9 cellular contexts compared by ENCODE assay signal in genomic region chr13:46656786-46657185, GRCh38.
A peak's percentile ranks its signal among the peaks of the same experiment; 100 is the strongest.
DNase-seq lines count a peak whose midpoint lies in the region; ATAC-seq and TF ChIP-seq lines count a peak whose summit lies in the region.
"Had no signal": no experiment of that assay in that cellular context is flagged by ENCODE, and none has a peak within 500 bp of the region (broad histone marks: within the 10 kb centered on the region; RNA-seq: fewer than 3 reads in every experiment).

No MANE protein-coding gene starts in this region.

- ATAC-seq in activated naive CD4-positive, alpha-beta T cell treated with anti-CD3 and anti-CD28 coated beads, Interleukin-2, amount 50 U/mL, for 72 hours = peak; percentile 37 to 89
- ATAC-seq in HG02840 (IDR thresholded peaks at IDR 0.05; ENCODE audit: low FRiP score, unreplicated experiment) (peak; percentile 86), left lobe of liver (no peak)
- ATAC-seq in effector memory CD8-positive, alpha-beta T cell (replicated peaks) = no peak

- no peak overlapping the region for H3K4me3 ChIP-seq in uterus

- H3K36me3 ChIP-seq in uterus = no peaks in the 10 kb centered on the region

- no peak for DNase-seq in activated naive CD4-positive, alpha-beta T cell treated with anti-CD3 and anti-CD28 coated beads, Interleukin-2, amount 50 U/mL, for 72 hours (ENCODE audit: low spot score in 2 of 2)
- DNase-seq in activated naive CD4-positive, alpha-beta T cell treated with anti-CD3 and anti-CD28 coated beads for 36 hours = no peak
- no peak for DNase-seq in T-helper 2 cell treated with Interferon-gamma antibody and Interleukin-4, amounts not matched to agents 5 μg/mL and 100 μg/mL, for 36 hours (ENCODE audit: low spot score)
- no peak for DNase-seq in uterus
- DNase-seq in activated gamma-delta T cell treated with Interleukin-2 at 50 U/mL for 16 hours = no peak
- no peak for DNase-seq in left lobe of liver (ENCODE audit: low spot score)
- no peak for DNase-seq in effector memory CD8-positive, alpha-beta T cell
- DNase-seq: stimulated activated CD8-positive, alpha-beta memory T cell treated with anti-CD3 and anti-CD28 coated beads, Interleukin-4, amount 100 ng/mL, for 48 hours had no signal

- H3K36me3 Mint-ChIP-seq in activated naive CD4-positive, alpha-beta T cell treated with anti-CD3 and anti-CD28 coated beads, Interleukin-2, amount 50 U/mL, for 72 hours = no peaks in the 10 kb centered on the region
- H3K36me3 Mint-ChIP-seq in activated naive CD4-positive, alpha-beta T cell treated with anti-CD3 and anti-CD28 coated beads for 36 hours (ENCODE audit: low read depth) = peaks cover 7% of the 10 kb centered on the region
- H3K36me3 Mint-ChIP-seq in T-helper 2 cell treated with Interferon-gamma antibody and Interleukin-4, amounts not matched to agents 5 μg/mL and 100 μg/mL, for 36 hours (ENCODE audit: low read depth) = peaks cover 7% of the 10 kb centered on the region
- peaks cover 6% of the 10 kb centered on the region for H3K36me3 Mint-ChIP-seq in effector memory CD8-positive, alpha-beta T cell (ENCODE audit: insufficient read depth)

- peak overlapping the region; percentile 70 to 89 for H3K27ac ChIP-seq in uterus

- H3K4me1 Mint-ChIP-seq in activated naive CD4-positive, alpha-beta T cell treated with anti-CD3 and anti-CD28 coated beads for 36 hours (ENCODE audit: low read depth) = peaks cover 28% of the 10 kb centered on the region
- peaks cover 29% of the 10 kb centered on the region for H3K4me1 Mint-ChIP-seq in T-helper 2 cell treated with Interferon-gamma antibody and Interleukin-4, amounts not matched to agents 5 μg/mL and 100 μg/mL, for 36 hours (ENCODE audit: low read depth)
- peaks cover 3 to 7% of the 10 kb centered on the region in 2 donors for H3K4me1 Mint-ChIP-seq in effector memory CD8-positive, alpha-beta T cell (ENCODE audit: low read depth in 2 of 2)

- no peaks in the 10 kb centered on the region for H3K9me3 Mint-ChIP-seq in activated naive CD4-positive, alpha-beta T cell treated with anti-CD3 and anti-CD28 coated beads, Interleukin-2, amount 50 U/mL, for 72 hours
- no peaks in the 10 kb centered on the region for H3K9me3 Mint-ChIP-seq in activated naive CD4-positive, alpha-beta T cell treated with anti-CD3 and anti-CD28 coated beads for 36 hours
- H3K9me3 Mint-ChIP-seq in T-helper 2 cell treated with Interferon-gamma antibody and Interleukin-4, amounts not matched to agents 5 μg/mL and 100 μg/mL, for 36 hours = no peaks in the 10 kb centered on the region
- no peaks in the 10 kb centered on the region for H3K9me3 Mint-ChIP-seq in effector memory CD8-positive, alpha-beta T cell

- intact Hi-C loops in activated naive CD4-positive, alpha-beta T cell treated with anti-CD3 and anti-CD28 coated beads for 36 hours (cut with micrococcal nuclease) = loop anchor here (1.0 to 2.0 kb wide), 4 partner anchors 56 to 316 kb away; no protein-coding TSS in a partner anchor
- intact Hi-C loops in uterus (cut with DNase I; ENCODE audit: low total_unique reads) = no loop called here

- TF ChIP-seq POLR2A in uterus (IDR thresholded peaks at IDR 0.05) = no peak

- no peaks in the 10 kb centered on the region for H3K4me1 ChIP-seq in uterus

- H3K27me3 Mint-ChIP-seq in activated naive CD4-positive, alpha-beta T cell treated with anti-CD3 and anti-CD28 coated beads for 36 hours (ENCODE audit: low read depth) = no peaks in the 10 kb centered on the region
- no peaks in the 10 kb centered on the region for H3K27me3 Mint-ChIP-seq in T-helper 2 cell treated with Interferon-gamma antibody and Interleukin-4, amounts not matched to agents 5 μg/mL and 100 μg/mL, for 36 hours (ENCODE audit: low read depth)
- no peaks in the 10 kb centered on the region for H3K27me3 Mint-ChIP-seq in effector memory CD8-positive, alpha-beta T cell

- H3K9me3 ChIP-seq in uterus = no peaks in the 10 kb centered on the region

- no peaks in the 10 kb centered on the region for H3K27me3 ChIP-seq in uterus

- H3K4me3 Mint-ChIP-seq in activated naive CD4-positive, alpha-beta T cell treated with anti-CD3 and anti-CD28 coated beads for 36 hours = no peak overlapping the region
- H3K4me3 Mint-ChIP-seq in T-helper 2 cell treated with Interferon-gamma antibody and Interleukin-4, amounts not matched to agents 5 μg/mL and 100 μg/mL, for 36 hours = peak overlapping the region; percentile 27
- H3K4me3 Mint-ChIP-seq in effector memory CD8-positive, alpha-beta T cell = no peak overlapping the region

- CTCF ChIA-PET in activated naive CD4-positive, alpha-beta T cell treated with anti-CD3 and anti-CD28 coated beads for 36 hours (lab: Charles Lee) = interaction anchor here (1.9 kb wide), 1 partner anchor 105 kb away, joined by 9 read pairs; no protein-coding TSS in a partner anchor

- no peak for TF ChIP-seq CTCF in uterus (IDR thresholded peaks at IDR 0.05)

- H3K27ac Mint-ChIP-seq in activated naive CD4-positive, alpha-beta T cell treated with anti-CD3 and anti-CD28 coated beads, Interleukin-2, amount 50 U/mL, for 72 hours = no peak overlapping the region
- H3K27ac Mint-ChIP-seq in activated naive CD4-positive, alpha-beta T cell treated with anti-CD3 and anti-CD28 coated beads for 36 hours = no peak overlapping the region
- H3K27ac Mint-ChIP-seq in T-helper 2 cell treated with Interferon-gamma antibody and Interleukin-4, amounts not matched to agents 5 μg/mL and 100 μg/mL, for 36 hours = peak overlapping the region; percentile 28
- H3K27ac Mint-ChIP-seq in effector memory CD8-positive, alpha-beta T cell = peak overlapping the region in 1 of 2 donors; percentile 25

Comparison
In these comparisons a context has a peak if more than half of its experiments do, and no peak if none do; other contexts are left out.
1. ATAC-seq: peak in activated naive CD4-positive, alpha-beta T cell treated with anti-CD3 and anti-CD28 coated beads, Interleukin-2, amount 50 U/mL, for 72 hours (2 of 2) and HG02840 (single experiment); none in left lobe of liver (single experiment) and effector memory CD8-positive, alpha-beta T cell (single experiment).